Comparison of ENCODE assay signal across 9 cellular contexts in genomic region chr13:113624640-113625304, GRCh38. TPM values are rescaled to one million over a fixed set of nuclear protein-coding genes. Genes with fewer than 3 reads are reported as not detected.
DNase-seq lines count a peak whose midpoint lies in the region; ATAC-seq and TF ChIP-seq lines count a peak whose summit lies in the region.
"Not testable (repeated sequence)": the region's sequence is repeated elsewhere in the genome, so short reads cannot be mapped to it uniquely, and the experiment has no call there.
"Had no signal": no experiment of that assay in that cellular context is flagged by ENCODE, and none has a peak within 500 bp of the region (broad histone marks: within the 10 kb centered on the region; RNA-seq: fewer than 3 reads in every experiment).

No MANE protein-coding gene starts in this region.

- not testable (repeated sequence) for H3K4me1 ChIP-seq in CD8-positive, alpha-beta T cell (ENCODE audit: insufficient read depth, low read length)

- ATAC-seq in CD8-positive, alpha-beta T cell; naive B cell (ENCODE audit: low read depth in 2 of 2): not testable (repeated sequence)

- not testable (repeated sequence) for H3K27me3 Mint-ChIP-seq in CD8-positive, alpha-beta T cell (ENCODE audit: low read depth); activated T-cell treated with anti-CD3 and anti-CD28 coated beads, Interleukin-2, amount 50 U/mL, for 24 hours; chondrocyte (ENCODE audit: low read depth); naive B cell
- H3K27me3 Mint-ChIP-seq in HFFc6 (ENCODE audit: insufficient read depth) = peaks cover 14% of the 10 kb centered on the region

- not testable (repeated sequence) for H3K4me3 ChIP-seq in CD8-positive, alpha-beta T cell (ENCODE audit: low read depth, low read length)

- H3K27me3 ChIP-seq in CD8-positive, alpha-beta T cell (ENCODE audit: insufficient read depth, low read length) = not testable (repeated sequence)

- intact Hi-C loops in CD8-positive, alpha-beta T cell (cut with DNase I, micrococcal nuclease); cardiac septum (cut with DNase I): not testable (repeated sequence)

- peaks cover 36% of the 10 kb centered on the region for H3K36me3 Mint-ChIP-seq in CD8-positive, alpha-beta T cell
- H3K36me3 Mint-ChIP-seq in HFFc6 (ENCODE audit: low read depth) (peaks cover 34% of the 10 kb centered on the region), chondrocyte (ENCODE audit: low read depth) (peaks cover 22% of the 10 kb centered on the region)
- peaks cover 87% of the 10 kb centered on the region for H3K36me3 Mint-ChIP-seq in activated T-cell treated with anti-CD3 and anti-CD28 coated beads, Interleukin-2, amount 50 U/mL, for 24 hours (ENCODE audit: low read depth)
- H3K36me3 Mint-ChIP-seq in naive B cell = not testable (repeated sequence)

- H3K4me1 Mint-ChIP-seq in CD8-positive, alpha-beta T cell (ENCODE audit: low read depth); activated T-cell treated with anti-CD3 and anti-CD28 coated beads, Interleukin-2, amount 50 U/mL, for 24 hours (ENCODE audit: low read depth); naive B cell: not testable (repeated sequence)
- H3K4me1 Mint-ChIP-seq in HFFc6 (ENCODE audit: low read depth) (peaks cover 23% of the 10 kb centered on the region), chondrocyte (ENCODE audit: low read depth) (peaks cover 14% of the 10 kb centered on the region)

- CTCF ChIA-PET in CD8-positive, alpha-beta T cell (lab: Charles Lee) = not testable (repeated sequence)

- H3K4me3 Mint-ChIP-seq in CD8-positive, alpha-beta T cell; HFFc6; activated T-cell treated with anti-CD3 and anti-CD28 coated beads, Interleukin-2, amount 50 U/mL, for 24 hours; chondrocyte (ENCODE audit: unreplicated experiment); naive B cell: not testable (repeated sequence)

- POLR2A ChIA-PET in CD8-positive, alpha-beta T cell (lab: Charles Lee) = not testable (repeated sequence)

- not testable (repeated sequence) for H3K36me3 ChIP-seq in CD8-positive, alpha-beta T cell (ENCODE audit: insufficient read depth, low read length)

- DNase-seq in CD8-positive, alpha-beta T cell; HFFc6; activated T-cell treated with anti-CD3 and anti-CD28 coated beads, Interleukin-2, amount 50 U/mL, for 24 hours; chondrocyte (ENCODE audit: low spot score); naive B cell: not testable (repeated sequence)
- peak; percentile 24 for DNase-seq in cardiac septum (ENCODE audit: low spot score)

- not testable (repeated sequence) for TF ChIP-seq CTCF in CD8-positive, alpha-beta T cell (IDR thresholded peaks at IDR 0.05); HFFc6 (IDR thresholded peaks at IDR 0.05); chondrocyte (IDR thresholded peaks at IDR 0.05)

- not testable (repeated sequence) for H3K27ac ChIP-seq in CD8-positive, alpha-beta T cell (ENCODE audit: low read depth, low read length)

- not testable (repeated sequence) for H3K9me3 Mint-ChIP-seq in CD8-positive, alpha-beta T cell; HFFc6; activated T-cell treated with anti-CD3 and anti-CD28 coated beads, Interleukin-2, amount 50 U/mL, for 24 hours; chondrocyte (ENCODE audit: low read depth); naive B cell

- H3K27ac Mint-ChIP-seq in CD8-positive, alpha-beta T cell = peak overlapping the region; percentile 45
- H3K27ac Mint-ChIP-seq in HFFc6 = peak overlapping the region; percentile 26; the same call in 1 of the 2 replicates
- H3K27ac Mint-ChIP-seq in activated T-cell treated with anti-CD3 and anti-CD28 coated beads, Interleukin-2, amount 50 U/mL, for 24 hours = peak overlapping the region; percentile 4
- peak overlapping the region; percentile 17 for H3K27ac Mint-ChIP-seq in chondrocyte (ENCODE audit: unreplicated experiment)
- H3K27ac Mint-ChIP-seq in naive B cell = peak overlapping the region in 4 of 6 donors; percentile 25 to 87 (median 48)

- not testable (repeated sequence) for H3K9me3 ChIP-seq in CD8-positive, alpha-beta T cell (ENCODE audit: low read length)

RNA-seq across cellular contexts. Expression of gene ATP4B, which starts 33.2 kb away (rescaled TPM):
- total RNA-seq in CD8-positive, alpha-beta T cell = not detected
- total RNA-seq in HFFc6 (2021; fragmentation: NEBNext Ultra II Directional; extraction: Animal tissue kit (Norgen Biotek cat#: 25700)) = not detected
- not detected in 3 replicates for total RNA-seq in chondrocyte
- total RNA-seq in cardiac septum = not detected
- polyA plus RNA-seq in naive B cell (ENCODE audit: low read depth in 6 of 6) = not detected
- total RNA-seq: Caco-2; CD4-positive, alpha-beta memory T cell had no signal
- polyA plus RNA-seq: A549 had no signal

RNA-seq across cellular contexts. Expression of gene TFDP1, which starts 40.2 kb away (rescaled TPM):
- 10 to 100 TPM; 17.1 to 19.8 TPM for total RNA-seq in CD8-positive, alpha-beta T cell
- 100 to 1,000 TPM; 121 to 155 (median 150) TPM for total RNA-seq in HFFc6 (2021; fragmentation: NEBNext Ultra II Directional; extraction: Animal tissue kit (Norgen Biotek cat#: 25700))
- 52.8 to 76.0 TPM (median 54.3 TPM) in 3 replicates for total RNA-seq in chondrocyte
- 38.8 TPM for total RNA-seq in cardiac septum
- polyA plus RNA-seq in naive B cell (ENCODE audit: low read depth in 6 of 6) = 10 to 100 TPM; 25.3 to 70.8 (median 42.4) TPM

RNA-seq across cellular contexts. Expression of gene GRK1, which starts 42.2 kb away (rescaled TPM):
- total RNA-seq in CD8-positive, alpha-beta T cell = not detected
- total RNA-seq in HFFc6 (2021; fragmentation: NEBNext Ultra II Directional; extraction: Animal tissue kit (Norgen Biotek cat#: 25700)) = not detected
- 0.07 TPM in 1 of 3 replicates, not detected in the others for total RNA-seq in chondrocyte
- total RNA-seq in cardiac septum = 0.48 TPM
- not detected for polyA plus RNA-seq in naive B cell (ENCODE audit: low read depth in 6 of 6)
- total RNA-seq: Caco-2; CD4-positive, alpha-beta memory T cell had no signal
- polyA plus RNA-seq: A549; CD4-positive, alpha-beta memory T cell had no signal
